ENCODE assay signal across 10 cellular contexts in the genomic region with DNA sequence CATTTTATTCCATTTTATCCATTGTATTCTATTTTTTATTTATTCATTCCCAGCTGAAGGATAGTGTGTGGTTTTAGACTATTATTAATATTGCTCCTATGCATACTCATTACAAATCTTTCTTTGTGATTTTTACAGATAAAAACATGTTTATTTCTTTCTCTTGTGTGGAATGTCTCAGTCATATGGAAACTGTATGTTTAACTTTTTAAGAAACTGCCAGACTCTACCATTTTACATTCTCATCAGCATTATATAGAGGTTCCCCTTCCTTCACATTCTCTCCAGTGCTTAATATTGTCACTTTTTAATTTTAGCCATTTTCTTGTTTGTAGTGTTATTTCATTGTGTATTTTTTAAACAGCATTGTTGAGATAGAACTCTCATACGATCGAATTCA. TPM values are rescaled to one million over a fixed set of nuclear protein-coding genes. Genes with fewer than 3 reads are reported as not detected.
DNase-seq lines count a peak whose midpoint lies in the region; ATAC-seq and TF ChIP-seq lines count a peak whose summit lies in the region.
"Had no signal": no experiment of that assay in that cellular context is flagged by ENCODE, and none has a peak within 500 bp of the region (broad histone marks: within the 10 kb centered on the region; RNA-seq: fewer than 3 reads in every experiment).

No MANE protein-coding gene starts in this region.

- H3K9ac ChIP-seq in SK-N-MC (ENCODE audit: insufficient read length) (peak overlapping the region; percentile 72), fibroblast of lung (ENCODE audit: insufficient read depth, low read length) (no peak overlapping the region)

- no peaks in the 10 kb centered on the region for H3K9me3 ChIP-seq in SK-N-MC (ENCODE audit: low read depth, low read length)
- H3K9me3 ChIP-seq in fibroblast of lung (ENCODE audit: control insufficient read depth, insufficient read depth, low read depth, low read length) = no peaks in the 10 kb centered on the region
- H3K9me3 ChIP-seq in neuron (ENCODE audit: low read length) = no peaks in the 10 kb centered on the region

- DNase-seq in SK-N-MC (ENCODE audit: low read depth, low spot score) (no peak), fibroblast of lung (ENCODE audit: low read depth in 2 of 2) (no peak), GOT3 (lab: John Stamatoyannopoulos, UW) (no peak), NCI-H2107 (lab: John Stamatoyannopoulos, UW) (no peak)
- DNase-seq: natural killer cell, NCI-H2171 had no signal

- TF ChIP-seq CTCF in fibroblast of lung (conservative IDR thresholded peaks at IDR 0.05 in 1 of 2, IDR thresholded peaks at IDR 0.05 in 1 of 2; ENCODE audit: low read depth in 1 of 2, low read length in 2 of 2) = no peak

- H3K4me3 ChIP-seq in ACC112 (ENCODE audit: low read depth, low read length) (peak overlapping the region; percentile 76), SK-N-MC (peak overlapping the region; percentile 72), fibroblast of lung (replicated peaks in 1 of 4; ENCODE audit: control extremely low read depth in 1 of 4, insufficient read depth in 1 of 4, low read depth in 3 of 4, low read length in 4 of 4) (peak overlapping the region in 3 of 4 experiments; percentile 3 to 43 (median 39)), neuron (ENCODE audit: low read length) (peak overlapping the region; percentile 60)

- no peak for ATAC-seq in HG02884 (IDR thresholded peaks at IDR 0.05; ENCODE audit: unreplicated experiment)
- ATAC-seq in HG02938 (IDR thresholded peaks at IDR 0.05; ENCODE audit: unreplicated experiment) = no peak
- ATAC-seq: natural killer cell had no signal

- H3K4me1 ChIP-seq in ACC112 (ENCODE audit: control insufficient read depth, insufficient read depth, low read length, unreplicated experiment) = peaks cover 48% of the 10 kb centered on the region
- H3K4me1 ChIP-seq in fibroblast of lung (ENCODE audit: control insufficient read depth, extremely low read depth, insufficient read depth, low read length) = peaks cover 12% of the 10 kb centered on the region
- H3K4me1 ChIP-seq in neuron (ENCODE audit: insufficient read depth, low read length) = peaks cover 45% of the 10 kb centered on the region

- H3K4me2 ChIP-seq in fibroblast of lung (ENCODE audit: extremely low read depth, insufficient read depth, low read length) = peak overlapping the region; percentile 53

- H3K79me2 ChIP-seq in ACC112 (ENCODE audit: control insufficient read depth, insufficient read depth, low read length, unreplicated experiment) (peaks cover 64% of the 10 kb centered on the region), fibroblast of lung (ENCODE audit: control insufficient read depth, insufficient read depth, low read length) (peaks cover 41% of the 10 kb centered on the region)

- H2AFZ ChIP-seq in ACC112 (ENCODE audit: low read length, unreplicated experiment) = peak overlapping the region; percentile 58
- H2AFZ ChIP-seq in fibroblast of lung (ENCODE audit: low read length) = no peak overlapping the region
- peak overlapping the region; percentile 27 for H2AFZ ChIP-seq in neuron (ENCODE audit: low read depth, low read length)

- H4K20me1 ChIP-seq in fibroblast of lung (ENCODE audit: control insufficient read depth, extremely low read depth, insufficient read depth, low read length) = no peaks in the 10 kb centered on the region

- H3K36me3 ChIP-seq in ACC112 (ENCODE audit: insufficient read depth, low read length) (no peaks in the 10 kb centered on the region), SK-N-MC (ENCODE audit: insufficient read depth, low read length) (peaks cover 24% of the 10 kb centered on the region), fibroblast of lung (ENCODE audit: control insufficient read depth, insufficient read depth, low read length) (no peaks in the 10 kb centered on the region), neuron (ENCODE audit: insufficient read depth, low read length) (peaks cover 8% of the 10 kb centered on the region)

- H3K27me3 ChIP-seq in ACC112 (ENCODE audit: insufficient read depth, low read length) (no peaks in the 10 kb centered on the region), fibroblast of lung (ENCODE audit: control insufficient read depth, insufficient read depth, low read length) (no peaks in the 10 kb centered on the region), neuron (ENCODE audit: insufficient read depth, low read length) (no peaks in the 10 kb centered on the region)

- peak overlapping the region; percentile 6; the same call in 1 of the 2 replicates for H3K27ac ChIP-seq in ACC112 (ENCODE audit: low read depth, low read length)
- peak overlapping the region; percentile 88 for H3K27ac ChIP-seq in SK-N-MC
- H3K27ac ChIP-seq in fibroblast of lung (ENCODE audit: insufficient read depth, low read length) = peak overlapping the region; percentile 71

RNA-seq across cellular contexts. Expression of gene PALS1, which starts 26.7 kb away (rescaled TPM):
- 17.7 and 32.0 TPM in 2 replicates for total RNA-seq in fibroblast of lung
- polyA plus RNA-seq in fibroblast of lung = 24.9 and 25.6 TPM in 2 replicates
- 18.1 and 18.2 TPM in 2 replicates for polyA plus RNA-seq in fibroblast of lung (2012)
- polyA minus RNA-seq in fibroblast of lung (ENCODE audit: low replicate concordance) = 3.9 and 14.4 TPM in 2 replicates

Comparison
In these comparisons a context has a peak if more than half of its experiments do, and no peak if none do; other contexts are left out.
1. H3K27ac ChIP-seq: peak in every context shown above with its lines; median percentile 88 in SK-N-MC; 71 in fibroblast of lung; 6 in ACC112.